8 cellular contexts compared by ENCODE assay signal in genomic region chr15:51382787-51383186, GRCh38. TPM values are rescaled to one million over a fixed set of nuclear protein-coding genes. Genes with fewer than 3 reads are reported as not detected.
DNase-seq lines count a peak whose midpoint lies in the region; ATAC-seq and TF ChIP-seq lines count a peak whose summit lies in the region.

No MANE protein-coding gene starts in this region.

- peak; percentile 83 for ATAC-seq in GM23338
- no peak for ATAC-seq in stimulated activated naive CD8-positive, alpha-beta T cell treated with anti-CD3 and anti-CD28 coated beads, Interleukin-15, amount 100 ng/mL, for 72 hours

- TF ChIP-seq CTCF in GM23338 (conservative IDR thresholded peaks at IDR 0.05; ENCODE audit: low read depth in 2 of 2) (peak; percentile 60 to 61), OCI-LY1 (IDR thresholded peaks at IDR 0.05; ENCODE audit: low read length) (peak; percentile 44; the same call in 1 of the 2 replicates), fibroblast of lung (conservative IDR thresholded peaks at IDR 0.05 in 1 of 2, IDR thresholded peaks at IDR 0.05 in 1 of 2; ENCODE audit: low read depth in 1 of 2, low read length in 2 of 2) (peak; percentile 85)

- H3K9me3 ChIP-seq in OCI-LY1 (ENCODE audit: low read length): no peaks in the 10 kb centered on the region
- no peaks in the 10 kb centered on the region for H3K9me3 ChIP-seq in fibroblast of lung (ENCODE audit: control insufficient read depth, insufficient read depth, low read depth, low read length)

- no peak overlapping the region for H3K27ac ChIP-seq in GM23338 (ENCODE audit: low read depth)
- no peak overlapping the region for H3K27ac ChIP-seq in OCI-LY1 (ENCODE audit: low read depth, low read length, poor library complexity, severe bottlenecking)
- no peak overlapping the region for H3K27ac ChIP-seq in fibroblast of lung (ENCODE audit: insufficient read depth, low read length)

- H3K4me1 Mint-ChIP-seq in GM23338: peaks cover 4% of the 10 kb centered on the region
- H3K4me1 Mint-ChIP-seq in activated CD4-positive, alpha-beta T cell treated with anti-CD3 and anti-CD28 coated beads, Interleukin-2, amount 10 ng/mL, durations not matched to agents 24 days and 14 days: no peaks in the 10 kb centered on the region
- H3K4me1 Mint-ChIP-seq in stimulated activated naive CD8-positive, alpha-beta T cell treated with anti-CD3 and anti-CD28 coated beads, Interleukin-15, amount 100 ng/mL, for 72 hours: no peaks in the 10 kb centered on the region

- H3K36me3 ChIP-seq in GM23338 (ENCODE audit: insufficient read depth) (no peaks in the 10 kb centered on the region), OCI-LY1 (ENCODE audit: insufficient read depth, low read length) (no peaks in the 10 kb centered on the region), fibroblast of lung (ENCODE audit: control insufficient read depth, insufficient read depth, low read length) (no peaks in the 10 kb centered on the region)

- H3K9me2 ChIP-seq in GM23338 (ENCODE audit: insufficient read depth) (0 out of 2 replicates have a peak, but pooled peaks cover 4% of the 10 kb centered on the region), OCI-LY1 (ENCODE audit: low read depth, low read length) (no peaks in the 10 kb centered on the region)

- no peak overlapping the region for H3K4me3 Mint-ChIP-seq in GM23338
- no peak overlapping the region for H3K4me3 Mint-ChIP-seq in activated CD4-positive, alpha-beta T cell treated with anti-CD3 and anti-CD28 coated beads, Interleukin-2, amount 10 ng/mL, durations not matched to agents 24 days and 14 days
- H3K4me3 Mint-ChIP-seq in stimulated activated naive CD8-positive, alpha-beta T cell treated with anti-CD3 and anti-CD28 coated beads, Interleukin-15, amount 100 ng/mL, for 72 hours: no peak overlapping the region

- peak; percentile 65 for DNase-seq in Ammon's horn (ENCODE audit: low spot score)
- peak; percentile 90 for DNase-seq in GM23338 (ENCODE audit: low spot score)
- DNase-seq in fibroblast of lung (ENCODE audit: low read depth in 2 of 2): peak; percentile 39 to 61
- peak; percentile 80 for DNase-seq in superior temporal gyrus (ENCODE audit: extremely low spot score)
- no peak for DNase-seq in islet precursor cell
- DNase-seq in activated CD4-positive, alpha-beta T cell treated with anti-CD3 and anti-CD28 coated beads, Interleukin-2, amount 10 ng/mL, durations not matched to agents 24 days and 14 days: no peak
- no peak for DNase-seq in stimulated activated naive CD8-positive, alpha-beta T cell treated with anti-CD3 and anti-CD28 coated beads, Interleukin-15, amount 100 ng/mL, for 72 hours

- H3K4me3 ChIP-seq in GM23338 (no peak overlapping the region), OCI-LY1 (ENCODE audit: low read depth, low read length, poor library complexity, severe bottlenecking) (no peak overlapping the region), fibroblast of lung (replicated peaks in 1 of 4; ENCODE audit: control extremely low read depth in 1 of 4, insufficient read depth in 1 of 4, low read depth in 3 of 4, low read length in 4 of 4) (no peak overlapping the region)

- intact Hi-C loops in activated CD4-positive, alpha-beta T cell treated with anti-CD3 and anti-CD28 coated beads, Interleukin-2, amount 10 ng/mL, durations not matched to agents 24 days and 14 days (cut with micrococcal nuclease): loop anchor here (5.0 kb wide), 1 partner anchor 100 kb away; no protein-coding TSS in a partner anchor

- H2AFZ ChIP-seq in GM23338 (no peak overlapping the region), OCI-LY1 (ENCODE audit: low read length) (no peak overlapping the region), fibroblast of lung (ENCODE audit: low read length) (no peak overlapping the region)

- H3K27me3 ChIP-seq in GM23338 (ENCODE audit: insufficient read depth) (no peaks in the 10 kb centered on the region), OCI-LY1 (ENCODE audit: insufficient read depth, low read length) (no peaks in the 10 kb centered on the region), fibroblast of lung (ENCODE audit: control insufficient read depth, insufficient read depth, low read length) (peaks cover 2% of the 10 kb centered on the region)

- H3K9me3 Mint-ChIP-seq in GM23338: no peaks in the 10 kb centered on the region; the same call in 2 of the 3 replicates
- H3K9me3 Mint-ChIP-seq in activated CD4-positive, alpha-beta T cell treated with anti-CD3 and anti-CD28 coated beads, Interleukin-2, amount 10 ng/mL, durations not matched to agents 24 days and 14 days: no peaks in the 10 kb centered on the region
- no peaks in the 10 kb centered on the region for H3K9me3 Mint-ChIP-seq in stimulated activated naive CD8-positive, alpha-beta T cell treated with anti-CD3 and anti-CD28 coated beads, Interleukin-15, amount 100 ng/mL, for 72 hours

- no peaks in the 10 kb centered on the region for H3K36me3 Mint-ChIP-seq in GM23338 (ENCODE audit: low read depth)
- H3K36me3 Mint-ChIP-seq in activated CD4-positive, alpha-beta T cell treated with anti-CD3 and anti-CD28 coated beads, Interleukin-2, amount 10 ng/mL, durations not matched to agents 24 days and 14 days (ENCODE audit: low read depth): no peaks in the 10 kb centered on the region

- H3K79me2 ChIP-seq in GM23338 (replicated peaks; ENCODE audit: insufficient read depth) (no peaks in the 10 kb centered on the region), OCI-LY1 (ENCODE audit: insufficient read depth, low read length) (no peaks in the 10 kb centered on the region), fibroblast of lung (ENCODE audit: control insufficient read depth, insufficient read depth, low read length) (no peaks in the 10 kb centered on the region)

- H3K27ac Mint-ChIP-seq in GM23338: no peak overlapping the region
- no peak overlapping the region for H3K27ac Mint-ChIP-seq in activated CD4-positive, alpha-beta T cell treated with anti-CD3 and anti-CD28 coated beads, Interleukin-2, amount 10 ng/mL, durations not matched to agents 24 days and 14 days
- no peak overlapping the region for H3K27ac Mint-ChIP-seq in stimulated activated naive CD8-positive, alpha-beta T cell treated with anti-CD3 and anti-CD28 coated beads, Interleukin-15, amount 100 ng/mL, for 72 hours

- no peaks in the 10 kb centered on the region for H4K20me1 ChIP-seq in GM23338 (replicated peaks; ENCODE audit: insufficient read depth)
- H4K20me1 ChIP-seq in OCI-LY1 (ENCODE audit: insufficient read depth, low read length): no peaks in the 10 kb centered on the region
- H4K20me1 ChIP-seq in fibroblast of lung (ENCODE audit: control insufficient read depth, extremely low read depth, insufficient read depth, low read length): no peaks in the 10 kb centered on the region

- H3K4me2 ChIP-seq in GM23338: no peak overlapping the region
- H3K4me2 ChIP-seq in OCI-LY1 (ENCODE audit: low read length): no peak overlapping the region
- H3K4me2 ChIP-seq in fibroblast of lung (ENCODE audit: extremely low read depth, insufficient read depth, low read length): no peak overlapping the region

- H3K9ac ChIP-seq in OCI-LY1 (ENCODE audit: low read length) (no peak overlapping the region), fibroblast of lung (ENCODE audit: insufficient read depth, low read length) (no peak overlapping the region)

- H3K4me1 ChIP-seq in GM23338 (ENCODE audit: insufficient read depth): no peaks in the 10 kb centered on the region
- H3K4me1 ChIP-seq in OCI-LY1 (ENCODE audit: insufficient read depth, low read length, severe bottlenecking): no peaks in the 10 kb centered on the region
- no peaks in the 10 kb centered on the region for H3K4me1 ChIP-seq in fibroblast of lung (ENCODE audit: control insufficient read depth, extremely low read depth, insufficient read depth, low read length)

- H3F3A ChIP-seq in GM23338 (replicated peaks; ENCODE audit: low read depth) (no peaks in the 10 kb centered on the region), OCI-LY1 (ENCODE audit: insufficient read depth, low read length) (no peaks in the 10 kb centered on the region)

- no peaks in the 10 kb centered on the region for H3K27me3 Mint-ChIP-seq in GM23338 (ENCODE audit: insufficient read depth, low read depth, poor library complexity)
- H3K27me3 Mint-ChIP-seq in activated CD4-positive, alpha-beta T cell treated with anti-CD3 and anti-CD28 coated beads, Interleukin-2, amount 10 ng/mL, durations not matched to agents 24 days and 14 days: peaks cover 6% of the 10 kb centered on the region
- H3K27me3 Mint-ChIP-seq in stimulated activated naive CD8-positive, alpha-beta T cell treated with anti-CD3 and anti-CD28 coated beads, Interleukin-15, amount 100 ng/mL, for 72 hours: peaks cover 28% of the 10 kb centered on the region

TF ChIP-seq in GM23338, 12 proteins besides CTCF, POLR2A, EP300 and RAD21 (continues in another document):
- no peak for TF ChIP-seq POLR2AphosphoS5 (IDR thresholded peaks at IDR 0.05; ENCODE audit: low read depth)
- TF ChIP-seq STAT1 (IDR thresholded peaks at IDR 0.05; ENCODE audit: unreplicated experiment): no peak

RNA-seq across cellular contexts. Expression of gene GLDN, which starts 41.3 kb away (rescaled TPM):
- 1.2 and 1.5 TPM in 2 replicates for total RNA-seq in GM23338 (2014; rRNA removed; shearing (Covaris generic))
- 0.19 and 0.32 TPM in 2 replicates for polyA plus RNA-seq in GM23338 (2016; fragmentation: Nextera tagmentation; extraction: Ambion mirVana)
- total RNA-seq in fibroblast of lung: 22.9 and 50.7 TPM in 2 replicates
- 1.8 and 1.9 TPM in 2 replicates for polyA plus RNA-seq in fibroblast of lung
- polyA plus RNA-seq in fibroblast of lung (2012): 1.7 TPM in 2 replicates
- 0.07 and 2.1 TPM in 2 replicates for polyA minus RNA-seq in fibroblast of lung (ENCODE audit: low replicate concordance)
- not detected in 2 replicates for total RNA-seq in activated CD4-positive, alpha-beta T cell treated with anti-CD3 and anti-CD28 coated beads, Interleukin-2, amount 10 ng/mL, durations not matched to agents 24 days and 14 days

RNA-seq across cellular contexts. Expression of gene CYP19A1, which starts 44.4 kb away (rescaled TPM):
- not detected in 2 replicates for total RNA-seq in GM23338 (2014; rRNA removed; shearing (Covaris generic))
- 0.05 and 0.42 TPM in 2 replicates for polyA plus RNA-seq in GM23338 (2016; fragmentation: Nextera tagmentation; extraction: Ambion mirVana)
- total RNA-seq in fibroblast of lung: 2.3 and 3.9 TPM in 2 replicates
- polyA plus RNA-seq in fibroblast of lung: 0.16 and 0.76 TPM in 2 replicates
- 0.36 and 0.70 TPM in 2 replicates for polyA plus RNA-seq in fibroblast of lung (2012)
- polyA minus RNA-seq in fibroblast of lung (ENCODE audit: low replicate concordance): not detected in 2 replicates
- total RNA-seq in activated CD4-positive, alpha-beta T cell treated with anti-CD3 and anti-CD28 coated beads, Interleukin-2, amount 10 ng/mL, durations not matched to agents 24 days and 14 days: 0.09 and 0.35 TPM in 2 replicates

Comparison
In these comparisons a context has a peak if more than half of its experiments do, and no peak if none do; other contexts are left out.
1. DNase-seq: peak in Ammon's horn (single experiment), GM23338 (single experiment), fibroblast of lung (2 of 2) and superior temporal gyrus (single experiment); none in islet precursor cell (single experiment), activated CD4-positive, alpha-beta T cell treated with anti-CD3 and anti-CD28 coated beads, Interleukin-2, amount 10 ng/mL, durations not matched to agents 24 days and 14 days (single experiment) and stimulated activated naive CD8-positive, alpha-beta T cell treated with anti-CD3 and anti-CD28 coated beads, Interleukin-15, amount 100 ng/mL, for 72 hours (0 of 2).
2. Peak in every context shown above with its lines, with median percentiles within 50 percentile points of each other: CTCF ChIP-seq.